Comparison of ENCODE assay signal across 8 cellular contexts in genomic region chr7:96685353-96685752, GRCh38. TPM values are rescaled to one million over a fixed set of nuclear protein-coding genes. Genes with fewer than 3 reads are reported as not detected.
DNase-seq lines count a peak whose midpoint lies in the region; ATAC-seq and FAIRE-seq lines count a peak whose summit lies in the region.

No MANE protein-coding gene starts in this region.

- peaks cover 30% of the 10 kb centered on the region for H3K4me1 Mint-ChIP-seq in activated CD8-positive, alpha-beta memory T cell treated with anti-CD3 and anti-CD28 coated beads, Interleukin-2, amount 10 ng/mL, durations not matched to agents 7 days and 5 days
- H3K4me1 Mint-ChIP-seq in stimulated activated naive CD8-positive, alpha-beta T cell treated with anti-CD3 and anti-CD28 coated beads, Interleukin-15, Interleukin-2, amounts not matched to agents 100 ng/mL and 50 ng/mL, for 24 hours (ENCODE audit: low read depth) = peaks cover 29% of the 10 kb centered on the region

- DNase-seq in activated CD8-positive, alpha-beta memory T cell treated with anti-CD3 and anti-CD28 coated beads, Interleukin-2, amount 10 ng/mL, durations not matched to agents 7 days and 5 days = no peak
- DNase-seq in activated CD8-positive, alpha-beta memory T cell treated with anti-CD3 and anti-CD28 coated beads, Interleukin-2, amount 50 U/mL, for 4 hours = no peak
- DNase-seq in iPS-NIHi7 (ENCODE audit: extremely low spot score) (no peak), GM03348 (ENCODE audit: low spot score) (no peak), frontal cortex (ENCODE audit: low spot score in 2 of 2) (no peak)

- peak; percentile 87 for ATAC-seq in activated CD8-positive, alpha-beta memory T cell treated with anti-CD3 and anti-CD28 coated beads, Interleukin-2, amount 10 ng/mL, durations not matched to agents 7 days and 5 days
- peak; percentile 80 for ATAC-seq in GM21825 (IDR thresholded peaks at IDR 0.05; ENCODE audit: unreplicated experiment)
- ATAC-seq in HG03378 (IDR thresholded peaks at IDR 0.05; ENCODE audit: unreplicated experiment) = peak; percentile 68

- peaks cover 56% of the 10 kb centered on the region for H3K36me3 Mint-ChIP-seq in activated CD8-positive, alpha-beta memory T cell treated with anti-CD3 and anti-CD28 coated beads, Interleukin-2, amount 10 ng/mL, durations not matched to agents 7 days and 5 days
- peaks cover 79% of the 10 kb centered on the region for H3K36me3 Mint-ChIP-seq in stimulated activated naive CD8-positive, alpha-beta T cell treated with anti-CD3 and anti-CD28 coated beads, Interleukin-15, Interleukin-2, amounts not matched to agents 100 ng/mL and 50 ng/mL, for 24 hours (ENCODE audit: low read depth)

- peak overlapping the region; percentile 52 for H3K4me3 Mint-ChIP-seq in activated CD8-positive, alpha-beta memory T cell treated with anti-CD3 and anti-CD28 coated beads, Interleukin-2, amount 10 ng/mL, durations not matched to agents 7 days and 5 days
- H3K4me3 Mint-ChIP-seq in stimulated activated naive CD8-positive, alpha-beta T cell treated with anti-CD3 and anti-CD28 coated beads, Interleukin-15, Interleukin-2, amounts not matched to agents 100 ng/mL and 50 ng/mL, for 24 hours = no peak overlapping the region

- peaks cover 3% of the 10 kb centered on the region for H3K9me3 Mint-ChIP-seq in activated CD8-positive, alpha-beta memory T cell treated with anti-CD3 and anti-CD28 coated beads, Interleukin-2, amount 10 ng/mL, durations not matched to agents 7 days and 5 days (ENCODE audit: low read depth)
- peaks cover 17% of the 10 kb centered on the region for H3K9me3 Mint-ChIP-seq in stimulated activated naive CD8-positive, alpha-beta T cell treated with anti-CD3 and anti-CD28 coated beads, Interleukin-15, Interleukin-2, amounts not matched to agents 100 ng/mL and 50 ng/mL, for 24 hours

- peak overlapping the region; percentile 82 for H3K27ac Mint-ChIP-seq in activated CD8-positive, alpha-beta memory T cell treated with anti-CD3 and anti-CD28 coated beads, Interleukin-2, amount 10 ng/mL, durations not matched to agents 7 days and 5 days
- H3K27ac Mint-ChIP-seq in stimulated activated naive CD8-positive, alpha-beta T cell treated with anti-CD3 and anti-CD28 coated beads, Interleukin-15, Interleukin-2, amounts not matched to agents 100 ng/mL and 50 ng/mL, for 24 hours = peak overlapping the region; percentile 16

- H3K27me3 Mint-ChIP-seq in activated CD8-positive, alpha-beta memory T cell treated with anti-CD3 and anti-CD28 coated beads, Interleukin-2, amount 10 ng/mL, durations not matched to agents 7 days and 5 days = no peaks in the 10 kb centered on the region
- no peaks in the 10 kb centered on the region for H3K27me3 Mint-ChIP-seq in stimulated activated naive CD8-positive, alpha-beta T cell treated with anti-CD3 and anti-CD28 coated beads, Interleukin-15, Interleukin-2, amounts not matched to agents 100 ng/mL and 50 ng/mL, for 24 hours

- no peak for FAIRE-seq in frontal cortex (lab: Jason Lieb, UNC)

- CTCF ChIA-PET in activated CD8-positive, alpha-beta memory T cell treated with anti-CD3 and anti-CD28 coated beads, Interleukin-2, amount 10 ng/mL, durations not matched to agents 7 days and 5 days (lab: Charles Lee) = no interaction called here

RNA-seq across cellular contexts. Expression of gene SEM1, which starts 24.3 kb away (rescaled TPM):
- 10 to 100 TPM; 35.0 to 47.0 TPM for total RNA-seq in activated CD8-positive, alpha-beta memory T cell treated with anti-CD3 and anti-CD28 coated beads, Interleukin-2, amount 10 ng/mL, durations not matched to agents 7 days and 5 days
- total RNA-seq in frontal cortex = 17.1 TPM
